27 cellular contexts compared by ENCODE assay signal in the genomic region with DNA sequence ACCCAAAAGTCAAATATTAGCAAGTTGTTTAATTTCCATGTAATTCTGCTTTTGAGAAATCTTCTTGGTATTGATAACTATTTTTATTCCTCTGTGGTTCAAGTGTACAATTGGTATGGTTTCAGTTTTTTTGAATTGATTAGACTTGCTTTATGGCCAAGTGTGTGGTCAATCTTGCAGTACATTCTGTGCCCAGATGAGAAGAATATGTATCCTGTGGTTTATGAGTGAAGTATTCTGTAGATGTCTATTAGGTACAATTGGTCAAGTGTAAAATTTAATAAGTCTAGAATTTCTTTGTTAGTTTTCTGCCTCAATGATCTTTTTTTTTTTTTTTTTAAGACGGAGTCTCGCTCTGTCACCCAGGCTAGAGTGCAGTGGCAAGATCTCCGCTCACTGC. TPM values are rescaled to one million over a fixed set of nuclear protein-coding genes. Genes with fewer than 3 reads are reported as not detected.
"Had no signal": no experiment of that assay in that cellular context is flagged by ENCODE, and none has a peak within 500 bp of the region (broad histone marks: within the 10 kb centered on the region; RNA-seq: fewer than 3 reads in every experiment).

No MANE protein-coding gene starts in this region.

- H3K27ac Mint-ChIP-seq: memory B cell; mesothelial cell of epicardium; natural killer cell; stimulated activated naive B cell treated with anti-CD40 and anti-IgM and Interleukin-4, amounts not matched to agents 10 μg/mL and 1 μg/mL and 100 μg/mL, for 72 hours; stimulated activated naive CD8-positive, alpha-beta T cell treated with anti-CD3 and anti-CD28 coated beads, Interleukin-15, amount 100 ng/mL, for 72 hours had no signal

- ATAC-seq: left cardiac atrium; lower lobe of right lung; natural killer cell; stimulated activated naive B cell treated with anti-CD40 and anti-IgM and Interleukin-4, amounts not matched to agents 10 μg/mL and 1 μg/mL and 100 μg/mL, for 72 hours; stimulated activated naive CD8-positive, alpha-beta T cell treated with anti-CD3 and anti-CD28 coated beads, Interleukin-15, amount 100 ng/mL, for 72 hours; upper lobe of right lung had no signal

- H3K4me1 Mint-ChIP-seq: mesothelial cell of epicardium, neural crest cell had no signal

- FAIRE-seq: kidney had no signal

- H3K36me3 Mint-ChIP-seq: memory B cell; mesothelial cell of epicardium; natural killer cell; stimulated activated naive B cell treated with anti-CD40 and anti-IgM and Interleukin-4, amounts not matched to agents 10 μg/mL and 1 μg/mL and 100 μg/mL, for 72 hours had no signal

- H3K4me3 Mint-ChIP-seq: memory B cell; mesothelial cell of epicardium; natural killer cell; neural crest cell; stimulated activated naive B cell treated with anti-CD40 and anti-IgM and Interleukin-4, amounts not matched to agents 10 μg/mL and 1 μg/mL and 100 μg/mL, for 72 hours; stimulated activated naive CD8-positive, alpha-beta T cell treated with anti-CD3 and anti-CD28 coated beads, Interleukin-15, amount 100 ng/mL, for 72 hours had no signal

- DNase-seq: dorsolateral prefrontal cortex; effector CD8-positive, alpha-beta T cell; foreskin melanocyte; head of caudate nucleus; kidney; left cardiac atrium; left ventricle myocardium inferior; lower lobe of right lung; natural killer cell; posterior cingulate gyrus; sigmoid colon; stimulated activated CD4-positive, alpha-beta T cell treated with anti-CD3 and anti-CD28 coated beads, Interleukin-2, amount 100 ng/mL, for 24 hours; stimulated activated CD4-positive, alpha-beta T cell treated with anti-CD3 and anti-CD28 coated beads, Interleukin-4, amount 100 ng/mL, for 4 hours; stimulated activated naive B cell treated with anti-CD40 and anti-IgM and Interleukin-4, amounts not matched to agents 10 μg/mL and 1 μg/mL and 100 μg/mL, for 72 hours; stimulated activated naive CD8-positive, alpha-beta T cell treated with anti-CD3 and anti-CD28 coated beads, Interleukin-15, amount 100 ng/mL, for 72 hours; testis; upper lobe of right lung had no signal

RNA-seq across cellular contexts. Expression of a gene that starts 36.6 kb away (rescaled TPM):
- total RNA-seq: dorsolateral prefrontal cortex, hepatocyte, kidney, left cardiac atrium, left ventricle myocardium inferior, lower lobe of right lung, mesothelial cell of epicardium, mucosa of gallbladder, myocyte, natural killer cell, neural crest cell, osteocyte, pulmonary artery endothelial cell, sigmoid colon, subcutaneous adipose tissue, tibial nerve, upper lobe of right lung had no signal
